Comparison of ENCODE assay signal across 1 cellular context in the genomic region with DNA sequence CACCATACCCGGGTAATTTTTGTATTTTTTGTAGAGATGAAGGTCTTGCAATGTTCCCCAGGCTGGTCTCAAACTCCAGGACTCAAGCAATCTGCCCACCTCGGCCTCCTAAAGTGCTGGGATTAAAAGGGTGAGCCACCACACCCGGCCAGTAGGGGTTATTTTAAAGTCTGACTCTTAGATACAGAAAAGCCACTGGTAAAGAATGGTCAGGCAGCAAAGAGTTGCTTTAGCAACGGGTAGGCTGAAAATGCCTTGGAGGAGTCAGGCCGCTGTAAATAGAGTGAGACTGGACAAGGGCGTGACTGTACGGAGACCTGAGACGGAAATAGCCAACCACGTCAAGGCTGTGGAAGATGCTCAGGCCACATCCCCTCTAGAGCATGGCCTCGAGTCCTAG.
TF ChIP-seq lines count a peak whose summit lies in the region.

No MANE protein-coding gene starts in this region.

TF ChIP-seq in GM23338, 12 proteins besides CTCF, POLR2A, EP300 and RAD21 (continued from another document):
- TF ChIP-seq JUNB (IDR thresholded peaks at IDR 0.05; ENCODE audit: unreplicated experiment): no peak
- TF ChIP-seq EZH2phosphoT487 (IDR thresholded peaks at IDR 0.05; ENCODE audit: unreplicated experiment): no peak
